1 cellular context compared by ENCODE assay signal in genomic region chr4:40525811-40526598, GRCh38.
TF ChIP-seq lines count a peak whose summit lies in the region.

No MANE protein-coding gene starts in this region.

TF ChIP-seq in Ishikawa, 13 proteins besides CTCF, POLR2A, EP300 and RAD21 (continued from another document):
- TF ChIP-seq TAF1 (IDR thresholded peaks at IDR 0.05; ENCODE audit: low read depth) (no peak), TEAD4 (IDR thresholded peaks at IDR 0.05) (peak; percentile 39; the same call in 1 of the 2 replicates), TCF12 (IDR thresholded peaks at IDR 0.05; ENCODE audit: low read depth) (0 out of 2 replicates have a peak, but pooled peaks have one; percentile 21), CREB1 (IDR thresholded peaks at IDR 0.05; ENCODE audit: low read depth) (no peak), CEBPB (IDR thresholded peaks at IDR 0.05) (no peak)
- TF ChIP-seq, protein P1, sequence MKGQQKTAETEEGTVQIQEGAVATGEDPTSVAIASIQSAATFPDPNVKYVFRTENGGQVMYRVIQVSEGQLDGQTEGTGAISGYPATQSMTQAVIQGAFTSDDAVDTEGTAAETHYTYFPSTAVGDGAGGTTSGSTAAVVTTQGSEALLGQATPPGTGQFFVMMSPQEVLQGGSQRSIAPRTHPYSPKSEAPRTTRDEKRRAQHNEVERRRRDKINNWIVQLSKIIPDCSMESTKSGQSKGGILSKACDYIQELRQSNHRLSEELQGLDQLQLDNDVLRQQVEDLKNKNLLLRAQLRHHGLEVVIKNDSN (IDR thresholded peaks at IDR 0.05): no peak
